Comparison of ENCODE assay signal across 1 cellular context in genomic region chr20:33291830-33292355, GRCh38.
TF ChIP-seq lines count a peak whose summit lies in the region.

No MANE protein-coding gene starts in this region.

TF ChIP-seq in HepG2, 621 proteins besides CTCF, POLR2A, EP300 and RAD21 (continued from another document and continues in another):
- TF ChIP-seq IKZF5 (CRISPR knock-in tag; IDR thresholded peaks at IDR 0.05) (peak; percentile 76; the same call in 1 of the 2 replicates), GLI4 (CRISPR knock-in tag; IDR thresholded peaks at IDR 0.05; ENCODE audit: borderline replicate concordance) (no peak), HMG20A (CRISPR knock-in tag; IDR thresholded peaks at IDR 0.05; ENCODE audit: borderline replicate concordance) (no peak), GABPA (IDR thresholded peaks at IDR 0.05; ENCODE audit: low read depth, low read length) (no peak), GABPA (CRISPR knock-in tag; IDR thresholded peaks at IDR 0.05; ENCODE audit: low read depth) (no peak; the same call in 1 of the 2 replicates), ZNF614 (CRISPR knock-in tag; IDR thresholded peaks at IDR 0.05; ENCODE audit: borderline replicate concordance) (peak; percentile 69; the same call in 1 of the 2 replicates), TEAD3 (CRISPR knock-in tag; optimal IDR thresholded peaks at IDR 0.05; ENCODE audit: borderline replicate concordance) (peak; percentile 19), ZNF564 (CRISPR knock-in tag; IDR thresholded peaks at IDR 0.05) (no peak), NR2F1 (CRISPR knock-in tag; IDR thresholded peaks at IDR 0.05) (no peak), ZNF234 (CRISPR knock-in tag; conservative IDR thresholded peaks at IDR 0.05) (0 out of 2 replicates have a peak, but pooled peaks have one; percentile 8), FOXO1 (CRISPR knock-in tag; IDR thresholded peaks at IDR 0.05) (peak; percentile 59; the same call in 1 of the 2 replicates), ATF7-NPFF (CRISPR knock-in tag; IDR thresholded peaks at IDR 0.05; ENCODE audit: low read depth) (no peak), BRD4 (CRISPR knock-in tag; IDR thresholded peaks at IDR 0.05) (no peak), CSRNP1 (CRISPR knock-in tag; IDR thresholded peaks at IDR 0.05) (no peak), XRCC5 (optimal IDR thresholded peaks at IDR 0.05; ENCODE audit: low read length) (peak; percentile 71), ZC3H13 (CRISPR knock-in tag; IDR thresholded peaks at IDR 0.05) (no peak), ZBTB8A (CRISPR knock-in tag; IDR thresholded peaks at IDR 0.05; ENCODE audit: borderline replicate concordance, low read depth) (no peak), ZFP36L1 (CRISPR knock-in tag; IDR thresholded peaks at IDR 0.05) (no peak), RXRB (CRISPR knock-in tag; IDR thresholded peaks at IDR 0.05; ENCODE audit: borderline replicate concordance) (peak; percentile 45; the same call in 1 of the 2 replicates), RFX3 (CRISPR knock-in tag; IDR thresholded peaks at IDR 0.05) (0 out of 2 replicates have a peak, but pooled peaks have one; percentile 13), MLLT10 (CRISPR knock-in tag; IDR thresholded peaks at IDR 0.05) (no peak), FOSL2 (CRISPR knock-in tag; IDR thresholded peaks at IDR 0.05) (peak; percentile 41; the same call in 1 of the 2 replicates), TFDP1 (CRISPR knock-in tag; IDR thresholded peaks at IDR 0.05; ENCODE audit: borderline replicate concordance) (0 out of 2 replicates have a peak, but pooled peaks have one; percentile 21), CBFB (CRISPR knock-in tag; IDR thresholded peaks at IDR 0.05) (peak; percentile 60; the same call in 1 of the 2 replicates), ZNF331 (CRISPR knock-in tag; IDR thresholded peaks at IDR 0.05) (peak; percentile 35; the same call in 1 of the 2 replicates), PRPF4 (IDR thresholded peaks at IDR 0.05; ENCODE audit: low read depth, low read length, poor library complexity, severe bottlenecking) (no peak), NCOA5 (CRISPR knock-in tag; IDR thresholded peaks at IDR 0.05) (no peak), PATZ1 (CRISPR knock-in tag; IDR thresholded peaks at IDR 0.05) (0 out of 2 replicates have a peak, but pooled peaks have one; percentile 18), ZNF576 (CRISPR knock-in tag; IDR thresholded peaks at IDR 0.05) (peak; percentile 86; the same call in 1 of the 2 replicates), ISX (CRISPR knock-in tag; conservative IDR thresholded peaks at IDR 0.05) (no peak), E2F1 (CRISPR knock-in tag; IDR thresholded peaks at IDR 0.05) (no peak), JARID2 (CRISPR knock-in tag; IDR thresholded peaks at IDR 0.05; ENCODE audit: insufficient replicate concordance) (peak; percentile 69), ZNF724P (CRISPR knock-in tag; IDR thresholded peaks at IDR 0.05; ENCODE audit: borderline replicate concordance) (0 out of 2 replicates have a peak, but pooled peaks have one; percentile 66), AGO1 (IDR thresholded peaks at IDR 0.05; ENCODE audit: low read depth, low read length, poor library complexity, severe bottlenecking) (no peak), KAT2B (IDR thresholded peaks at IDR 0.05; ENCODE audit: borderline replicate concordance, low read depth, low read length) (no peak), GATAD1 (CRISPR knock-in tag; IDR thresholded peaks at IDR 0.05) (peak; percentile 45; the same call in 1 of the 2 replicates), ZNF574 (CRISPR knock-in tag; IDR thresholded peaks at IDR 0.05) (peak; percentile 75), NR3C1 (CRISPR knock-in tag; IDR thresholded peaks at IDR 0.05) (no peak), ZNF468 (CRISPR knock-in tag; IDR thresholded peaks at IDR 0.05) (no peak), ZFP36L2 (CRISPR knock-in tag; IDR thresholded peaks at IDR 0.05) (peak; percentile 22; the same call in 1 of the 2 replicates), SP140L (CRISPR knock-in tag; IDR thresholded peaks at IDR 0.05; ENCODE audit: borderline replicate concordance) (0 out of 2 replicates have a peak, but pooled peaks have one; percentile 35), PRMT3 (CRISPR knock-in tag; IDR thresholded peaks at IDR 0.05; ENCODE audit: borderline replicate concordance, low read depth) (no peak), PHF21A (CRISPR knock-in tag; IDR thresholded peaks at IDR 0.05) (no peak), TFE3 (CRISPR knock-in tag; IDR thresholded peaks at IDR 0.05) (no peak), MTF2 (CRISPR knock-in tag; IDR thresholded peaks at IDR 0.05; ENCODE audit: borderline replicate concordance) (no peak), ZNF260 (CRISPR knock-in tag; IDR thresholded peaks at IDR 0.05; ENCODE audit: borderline replicate concordance, low read depth) (no peak), POLR2G (IDR thresholded peaks at IDR 0.05; ENCODE audit: low read depth, low read length) (no peak), POLR2AphosphoS5 (IDR thresholded peaks at IDR 0.05; ENCODE audit: low read depth, low read length) (no peak), ZNF572 (CRISPR knock-in tag; IDR thresholded peaks at IDR 0.05) (peak; percentile 92), ZNF788 (CRISPR knock-in tag; IDR thresholded peaks at IDR 0.05; ENCODE audit: borderline replicate concordance) (peak; percentile 69; the same call in 1 of the 2 replicates), HIVEP1 (CRISPR knock-in tag; IDR thresholded peaks at IDR 0.05) (peak; percentile 83), ZBED4 (CRISPR knock-in tag; IDR thresholded peaks at IDR 0.05; ENCODE audit: borderline replicate concordance) (0 out of 2 replicates have a peak, but pooled peaks have one; percentile 47), ZBTB3 (CRISPR knock-in tag; IDR thresholded peaks at IDR 0.05; ENCODE audit: borderline replicate concordance, low read depth) (no peak), PLRG1 (conservative IDR thresholded peaks at IDR 0.05) (no peak)
